Comparison of ENCODE assay signal across 9 cellular contexts in the genomic region with DNA sequence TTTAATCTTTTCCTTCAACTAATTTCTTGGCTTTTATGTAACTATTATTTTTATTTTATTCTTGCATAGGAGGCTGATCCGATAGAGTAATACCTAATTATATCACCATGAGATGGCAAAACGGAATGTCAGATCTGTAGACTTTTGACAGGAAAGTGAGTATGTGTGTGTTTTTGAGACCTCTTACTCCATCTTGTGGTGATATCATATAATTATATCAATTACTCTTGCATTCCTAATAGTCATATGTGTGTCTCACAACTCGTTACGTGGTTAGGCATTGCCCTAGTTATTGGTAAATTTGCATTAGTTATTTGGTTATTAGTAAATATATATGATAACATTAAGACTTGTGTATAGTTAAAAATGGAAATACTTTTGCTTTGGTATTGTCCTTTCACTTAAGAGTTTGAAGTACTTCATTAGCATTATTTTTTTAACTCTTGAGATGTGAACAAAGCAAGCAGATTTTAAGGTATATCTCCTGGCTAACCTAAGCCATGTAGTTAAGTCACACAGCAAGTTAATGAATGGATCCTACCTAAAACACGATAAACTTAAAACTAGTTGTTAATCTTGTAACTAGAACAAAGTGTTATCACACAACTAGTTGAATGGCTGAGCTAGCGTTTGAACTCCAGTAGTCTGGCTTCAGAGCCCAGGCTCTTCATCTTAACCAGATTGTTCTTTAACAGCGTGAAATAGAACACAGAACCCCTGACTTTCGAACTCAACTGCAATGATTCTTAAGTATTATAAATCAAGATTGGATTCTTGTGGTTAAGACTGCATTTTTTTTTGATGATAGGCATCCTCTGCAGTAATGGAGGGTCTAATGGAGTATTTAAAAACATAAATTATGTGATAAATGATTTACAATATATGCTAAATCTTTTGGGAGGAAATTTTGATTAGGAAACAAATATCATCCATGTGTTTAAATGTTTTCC.
A peak's percentile ranks its signal among the peaks of the same experiment; 100 is the strongest.
DNase-seq lines count a peak whose midpoint lies in the region; TF ChIP-seq lines count a peak whose summit lies in the region.
"Had no signal": no experiment of that assay in that cellular context is flagged by ENCODE, and none has a peak within 500 bp of the region (broad histone marks: within the 10 kb centered on the region; RNA-seq: fewer than 3 reads in every experiment).

No MANE protein-coding gene starts in this region.

- peaks cover 0 to 20% (median 10%) of the 10 kb centered on the region in 4 donors for H3K4me1 ChIP-seq in sigmoid colon
- H3K4me1 ChIP-seq: BLaER1 had no signal

- no peaks in the 10 kb centered on the region for H3K27me3 Mint-ChIP-seq in HFFc6 (ENCODE audit: insufficient read depth)

- peak; percentile 73 for TF ChIP-seq CTCF in HFFc6 (IDR thresholded peaks at IDR 0.05)
- no peak for TF ChIP-seq CTCF in sigmoid colon (IDR thresholded peaks at IDR 0.05)

- H3K36me3 Mint-ChIP-seq in HFFc6 (ENCODE audit: low read depth): peaks cover 7% of the 10 kb centered on the region; the same call in 1 of the 2 replicates

- no peaks in the 10 kb centered on the region for H3K9me3 ChIP-seq in sigmoid colon
- H3K9me3 ChIP-seq: BLaER1 had no signal

- peaks cover 40% of the 10 kb centered on the region for H3K4me1 Mint-ChIP-seq in HFFc6 (ENCODE audit: low read depth)

- H3K9me3 Mint-ChIP-seq in HFFc6: no peaks in the 10 kb centered on the region

- intact Hi-C loops in sigmoid colon (cut with DNase I): no loop called here

- DNase-seq in NCI-H2081 (lab: John Stamatoyannopoulos, UW): peak; percentile 1 to 12
- no peak for DNase-seq in NCI-H2081 treated with DMSO at 0.1 percent for 48 hours (lab: John Stamatoyannopoulos, UW)
- peak; percentile 64 for DNase-seq in HFFc6
- DNase-seq in NCI-H82 treated with DMSO at 0.1 percent for 48 hours (lab: John Stamatoyannopoulos, UW; ENCODE audit: unreplicated experiment): peak; percentile 19
- DNase-seq in erythroblast (lab: John Stamatoyannopoulos, UW): peak; percentile 51 to 55
- DNase-seq in superior temporal gyrus (ENCODE audit: extremely low spot score): peak; percentile 54
- DNase-seq in sigmoid colon: no peak
- DNase-seq in ureter (ENCODE audit: low spot score): no peak

- 60 to 63% methylated on average over 8 of the region's 8 CpGs for WGBS in sigmoid colon, 2 donors

- no peaks in the 10 kb centered on the region for H3K27me3 ChIP-seq in sigmoid colon
- H3K27me3 ChIP-seq: BLaER1 had no signal

- peak overlapping the region; percentile 19; the same call in 1 of the 2 replicates for H3K4me3 Mint-ChIP-seq in HFFc6

- H3K27ac Mint-ChIP-seq in HFFc6: peak overlapping the region; percentile 44

- H3K27ac ChIP-seq in sigmoid colon: no peak overlapping the region
- H3K27ac ChIP-seq: BLaER1 had no signal

- no peak for TF ChIP-seq POLR2A in erythroblast (IDR thresholded peaks at IDR 0.05; ENCODE audit: low read length)
- no peak for TF ChIP-seq POLR2A in sigmoid colon (IDR thresholded peaks at IDR 0.05)

- TF ChIP-seq EP300 in sigmoid colon (IDR thresholded peaks at IDR 0.05): no peak

- H3K4me3 ChIP-seq in sigmoid colon: no peak overlapping the region
- H3K4me3 ChIP-seq: BLaER1 had no signal

- no peaks in the 10 kb centered on the region for H3K36me3 ChIP-seq in sigmoid colon
- H3K36me3 ChIP-seq: BLaER1 had no signal

Comparison
In these comparisons a context has a peak if more than half of its experiments do, and no peak if none do; other contexts are left out.
1. DNase-seq: peak in NCI-H2081 (2 of 2), HFFc6 (single experiment), NCI-H82 treated with DMSO at 0.1 percent for 48 hours (single experiment), erythroblast (2 of 2) and superior temporal gyrus (single experiment); none in NCI-H2081 treated with DMSO at 0.1 percent for 48 hours (single experiment), sigmoid colon (single experiment) and ureter (single experiment).